Comparison of ENCODE assay signal across 8 cellular contexts in genomic region chr5:108093186-108093585, GRCh38.
A peak's percentile ranks its signal among the peaks of the same experiment; 100 is the strongest.
DNase-seq lines count a peak whose midpoint lies in the region; ATAC-seq and TF ChIP-seq lines count a peak whose summit lies in the region.

No MANE protein-coding gene starts in this region.

- POLR2A ChIA-PET in CD8-positive, alpha-beta memory T cell (lab: Charles Lee): no interaction called here

- H3K9me2 ChIP-seq in DOHH2 (replicated peaks; ENCODE audit: control insufficient read depth, low read length): no peaks in the 10 kb centered on the region

- DNase-seq in HCEC 1CT: peak; percentile 50
- no peak for DNase-seq in CD8-positive, alpha-beta memory T cell
- DNase-seq in activated naive CD8-positive, alpha-beta T cell treated with anti-CD3 and anti-CD28 coated beads, Interleukin-2, amount 50 U/mL, for 24 hours: no peak

- no peaks in the 10 kb centered on the region for H4K20me1 ChIP-seq in DOHH2 (ENCODE audit: control insufficient read depth, insufficient read depth, low read depth, low read length)

- TF ChIP-seq CTCF in DOHH2 (IDR thresholded peaks at IDR 0.05; ENCODE audit: low read depth, low read length, poor library complexity, severe bottlenecking): peak; percentile 29
- TF ChIP-seq CTCF in VCaP (conservative IDR thresholded peaks at IDR 0.05): peak; percentile 72
- TF ChIP-seq CTCF in liver (IDR thresholded peaks at IDR 0.05; ENCODE audit: low read depth, low read length, missing input control): peak; percentile 16

- no peak for ATAC-seq in HG03439 (IDR thresholded peaks at IDR 0.05; ENCODE audit: unreplicated experiment)
- ATAC-seq in activated T-helper 17 cell treated with anti-CD3 and anti-CD28 coated beads, Interleukin-2, amount 50 U/mL, for 72 hours (replicated peaks): no peak
- ATAC-seq in activated naive CD8-positive, alpha-beta T cell treated with anti-CD3 and anti-CD28 coated beads, Interleukin-2, amount 50 U/mL, for 24 hours: no peak

- H3K36me3 ChIP-seq in DOHH2 (ENCODE audit: control insufficient read depth, low read length) (no peaks in the 10 kb centered on the region), liver (ENCODE audit: control insufficient read depth in 4 of 4, insufficient read depth in 3 of 4, low read depth in 1 of 4, low read length in 3 of 4) (no peaks in the 10 kb centered on the region)
- no peaks in the 10 kb centered on the region for H3K36me3 ChIP-seq in CD8-positive, alpha-beta memory T cell (ENCODE audit: insufficient read depth, low read length)

- H3F3A ChIP-seq in DOHH2 (ENCODE audit: control insufficient read depth, insufficient read depth): no peaks in the 10 kb centered on the region

- H3K27me3 ChIP-seq in DOHH2 (ENCODE audit: control insufficient read depth, low read length) (no peaks in the 10 kb centered on the region), liver (ENCODE audit: control insufficient read depth in 4 of 4, insufficient read depth in 4 of 4, low read length in 3 of 4) (no peaks in the 10 kb centered on the region)
- no peaks in the 10 kb centered on the region for H3K27me3 ChIP-seq in CD8-positive, alpha-beta memory T cell (ENCODE audit: insufficient read depth, low read length, poor library complexity, severe bottlenecking)

- peaks cover 6% of the 10 kb centered on the region for H3K9me3 Mint-ChIP-seq in activated T-helper 17 cell treated with anti-CD3 and anti-CD28 coated beads, Interleukin-2, amount 50 U/mL, for 72 hours
- no peaks in the 10 kb centered on the region for H3K9me3 Mint-ChIP-seq in CD8-positive, alpha-beta memory T cell
- no peaks in the 10 kb centered on the region for H3K9me3 Mint-ChIP-seq in activated naive CD8-positive, alpha-beta T cell treated with anti-CD3 and anti-CD28 coated beads, Interleukin-2, amount 50 U/mL, for 24 hours

- H3K27me3 Mint-ChIP-seq in activated T-helper 17 cell treated with anti-CD3 and anti-CD28 coated beads, Interleukin-2, amount 50 U/mL, for 72 hours: no peaks in the 10 kb centered on the region
- H3K27me3 Mint-ChIP-seq in CD8-positive, alpha-beta memory T cell: no peaks in the 10 kb centered on the region
- H3K27me3 Mint-ChIP-seq in activated naive CD8-positive, alpha-beta T cell treated with anti-CD3 and anti-CD28 coated beads, Interleukin-2, amount 50 U/mL, for 24 hours: no peaks in the 10 kb centered on the region

- no peak overlapping the region for H3K9ac ChIP-seq in liver (ENCODE audit: low read depth in 1 of 2, low read length in 2 of 2)

- CTCF ChIA-PET in CD8-positive, alpha-beta memory T cell (lab: Charles Lee): no interaction called here

- H3K4me3 Mint-ChIP-seq in activated T-helper 17 cell treated with anti-CD3 and anti-CD28 coated beads, Interleukin-2, amount 50 U/mL, for 72 hours: no peak overlapping the region
- no peak overlapping the region for H3K4me3 Mint-ChIP-seq in CD8-positive, alpha-beta memory T cell
- H3K4me3 Mint-ChIP-seq in activated naive CD8-positive, alpha-beta T cell treated with anti-CD3 and anti-CD28 coated beads, Interleukin-2, amount 50 U/mL, for 24 hours: no peak overlapping the region

- H3K27ac Mint-ChIP-seq in activated T-helper 17 cell treated with anti-CD3 and anti-CD28 coated beads, Interleukin-2, amount 50 U/mL, for 72 hours: no peak overlapping the region
- H3K27ac Mint-ChIP-seq in CD8-positive, alpha-beta memory T cell: no peak overlapping the region
- H3K27ac Mint-ChIP-seq in activated naive CD8-positive, alpha-beta T cell treated with anti-CD3 and anti-CD28 coated beads, Interleukin-2, amount 50 U/mL, for 24 hours: no peak overlapping the region

- no peaks in the 10 kb centered on the region for H3K79me2 ChIP-seq in DOHH2 (ENCODE audit: control insufficient read depth, low read length)

- H3K4me2 ChIP-seq in DOHH2 (ENCODE audit: low read length): no peak overlapping the region

- H3K4me3 ChIP-seq in DOHH2 (ENCODE audit: low read length) (no peak overlapping the region), liver (ENCODE audit: low read depth in 1 of 3, low read length in 3 of 3) (no peak overlapping the region)
- H3K4me3 ChIP-seq in CD8-positive, alpha-beta memory T cell (ENCODE audit: low read length): no peak overlapping the region

- peak; percentile 34 to 40 for TF ChIP-seq RAD21 in liver (IDR thresholded peaks at IDR 0.05)

- no peaks in the 10 kb centered on the region for H3K4me1 Mint-ChIP-seq in activated T-helper 17 cell treated with anti-CD3 and anti-CD28 coated beads, Interleukin-2, amount 50 U/mL, for 72 hours
- no peaks in the 10 kb centered on the region for H3K4me1 Mint-ChIP-seq in CD8-positive, alpha-beta memory T cell
- H3K4me1 Mint-ChIP-seq in activated naive CD8-positive, alpha-beta T cell treated with anti-CD3 and anti-CD28 coated beads, Interleukin-2, amount 50 U/mL, for 24 hours: no peaks in the 10 kb centered on the region

- no peak overlapping the region for H3K27ac ChIP-seq in DOHH2 (ENCODE audit: low read depth, low read length)
- no peak overlapping the region for H3K27ac ChIP-seq in VCaP
- no peak overlapping the region for H3K27ac ChIP-seq in liver (ENCODE audit: low read depth in 1 of 2, low read length in 2 of 2)
- no peak overlapping the region for H3K27ac ChIP-seq in CD8-positive, alpha-beta memory T cell (ENCODE audit: low read depth, low read length)

- 46% methylated on average over 2 of the region's 2 CpGs for WGBS in liver

- H3K4me1 ChIP-seq in DOHH2 (ENCODE audit: control insufficient read depth, low read length) (no peaks in the 10 kb centered on the region), liver (ENCODE audit: control insufficient read depth in 4 of 4, insufficient read depth in 4 of 4, low read length in 3 of 4) (no peaks in the 10 kb centered on the region)
- no peaks in the 10 kb centered on the region for H3K4me1 ChIP-seq in CD8-positive, alpha-beta memory T cell (ENCODE audit: insufficient read depth, low read length)

- H3K9me3 ChIP-seq in DOHH2 (ENCODE audit: control insufficient read depth, insufficient read depth, low read length): no peaks in the 10 kb centered on the region
- H3K9me3 ChIP-seq in liver (ENCODE audit: control insufficient read depth in 4 of 4, low read length in 3 of 4): no peaks in the 10 kb centered on the region
- no peaks in the 10 kb centered on the region for H3K9me3 ChIP-seq in CD8-positive, alpha-beta memory T cell (ENCODE audit: low read length)

- H3K36me3 Mint-ChIP-seq in activated T-helper 17 cell treated with anti-CD3 and anti-CD28 coated beads, Interleukin-2, amount 50 U/mL, for 72 hours (ENCODE audit: low read depth): no peaks in the 10 kb centered on the region
- H3K36me3 Mint-ChIP-seq in CD8-positive, alpha-beta memory T cell: peaks cover 2 to 10% (median 6%) of the 10 kb centered on the region in 3 donors
- H3K36me3 Mint-ChIP-seq in activated naive CD8-positive, alpha-beta T cell treated with anti-CD3 and anti-CD28 coated beads, Interleukin-2, amount 50 U/mL, for 24 hours (ENCODE audit: low read depth): peaks cover 4% of the 10 kb centered on the region

TF ChIP-seq in liver, 16 proteins besides CTCF, POLR2A, EP300 and RAD21:
- TF ChIP-seq MAX (IDR thresholded peaks at IDR 0.05) (no peak), SP1 (IDR thresholded peaks at IDR 0.05) (no peak), HNF4G (IDR thresholded peaks at IDR 0.05) (no peak), NR2F2 (IDR thresholded peaks at IDR 0.05) (no peak), EGR1 (IDR thresholded peaks at IDR 0.05; ENCODE audit: low read depth in 2 of 2) (no peak), RXRA (IDR thresholded peaks at IDR 0.05) (no peak)

Comparison
In these comparisons a context has a peak if more than half of its experiments do, and no peak if none do; other contexts are left out.
1. CTCF ChIP-seq: peak in every context shown above with its lines; median percentile 72 in VCaP; 29 in DOHH2; 16 in liver.